Comparison of ENCODE assay signal across 11 cellular contexts in the genomic region with DNA sequence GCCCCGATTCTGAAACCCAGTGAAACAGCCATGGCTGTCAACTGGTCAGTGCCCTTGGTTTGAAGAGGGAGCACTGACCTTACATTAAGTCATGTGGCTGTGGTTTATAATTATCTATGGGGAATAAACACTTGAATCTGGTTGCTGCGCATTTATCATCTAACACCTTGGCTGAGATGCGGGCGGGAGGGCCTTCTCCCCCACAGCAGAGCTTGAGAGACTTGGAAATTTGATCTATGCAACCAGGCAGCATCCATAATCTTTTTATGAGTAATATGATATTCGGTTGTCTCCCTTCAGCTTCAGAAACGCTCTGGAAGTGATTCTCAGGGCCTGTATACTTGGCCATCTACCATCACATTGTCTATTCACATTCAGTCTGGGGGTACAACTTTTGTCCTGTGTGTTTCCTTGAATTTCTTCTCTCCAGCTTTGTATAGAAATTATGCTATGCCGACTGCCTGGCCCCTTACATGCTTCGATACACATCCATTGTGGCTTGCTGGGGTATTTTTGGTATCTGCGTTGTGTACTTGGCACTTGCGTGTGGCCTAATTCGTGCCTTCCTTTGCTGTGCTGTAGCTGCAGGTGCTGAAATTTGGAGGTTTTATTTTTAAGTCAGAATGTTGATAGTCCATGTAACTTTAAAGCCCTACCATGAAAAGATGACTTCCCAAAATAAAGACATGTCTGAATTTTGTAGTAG.
DNase-seq lines count a peak whose midpoint lies in the region; ATAC-seq and TF ChIP-seq lines count a peak whose summit lies in the region.
"Had no signal": no experiment of that assay in that cellular context is flagged by ENCODE, and none has a peak within 500 bp of the region (broad histone marks: within the 10 kb centered on the region; RNA-seq: fewer than 3 reads in every experiment).

No MANE protein-coding gene starts in this region.

- peaks cover 69% of the 10 kb centered on the region for H3K4me1 ChIP-seq in psoas muscle

- intact Hi-C loops in psoas muscle (cut with DNase I) = loop anchor here in 1 of 2 donors (1.0 to 10.0 kb wide), 2 partner anchors 9 to 219 kb away; no protein-coding TSS in a partner anchor

- 23 to 37% (median 24%) methylated on average over 11 of the region's 11 CpGs for WGBS in psoas muscle, 3 donors

- peak overlapping the region; percentile 47 for H3K4me3 Mint-ChIP-seq in activated naive CD4-positive, alpha-beta T cell treated with anti-CD3 and anti-CD28 coated beads, Interleukin-2, amount 10 ng/mL, durations not matched to agents 7 days and 5 days
- no peak overlapping the region for H3K4me3 Mint-ChIP-seq in central memory CD8-positive, alpha-beta T cell
- H3K4me3 Mint-ChIP-seq: HFFc6 had no signal

- no peak for TF ChIP-seq CTCF in psoas muscle (IDR thresholded peaks at IDR 0.05)

- H3K4me3 ChIP-seq in psoas muscle = peak overlapping the region; percentile 47
- H3K4me3 ChIP-seq: right lobe of liver had no signal

- no peaks in the 10 kb centered on the region for H3K27me3 ChIP-seq in psoas muscle (ENCODE audit: insufficient read depth in 3 of 3, low read length in 2 of 3)
- H3K27me3 ChIP-seq: brain microvascular endothelial cell, right lobe of liver had no signal

- no peaks in the 10 kb centered on the region for H3K27me3 Mint-ChIP-seq in activated naive CD4-positive, alpha-beta T cell treated with anti-CD3 and anti-CD28 coated beads, Interleukin-2, amount 10 ng/mL, durations not matched to agents 7 days and 5 days
- no peaks in the 10 kb centered on the region for H3K27me3 Mint-ChIP-seq in central memory CD8-positive, alpha-beta T cell

- H3K9me3 Mint-ChIP-seq in activated naive CD4-positive, alpha-beta T cell treated with anti-CD3 and anti-CD28 coated beads, Interleukin-2, amount 10 ng/mL, durations not matched to agents 7 days and 5 days = peaks cover 4% of the 10 kb centered on the region
- H3K9me3 Mint-ChIP-seq in central memory CD8-positive, alpha-beta T cell = no peaks in the 10 kb centered on the region
- H3K9me3 Mint-ChIP-seq: HFFc6 had no signal

- H3K36me3 ChIP-seq in psoas muscle (ENCODE audit: insufficient read depth in 1 of 2, low read depth in 1 of 2) = no peaks in the 10 kb centered on the region
- H3K36me3 ChIP-seq: brain microvascular endothelial cell, right lobe of liver had no signal

- peaks cover 25% of the 10 kb centered on the region for H3K36me3 Mint-ChIP-seq in activated naive CD4-positive, alpha-beta T cell treated with anti-CD3 and anti-CD28 coated beads, Interleukin-2, amount 10 ng/mL, durations not matched to agents 7 days and 5 days
- H3K36me3 Mint-ChIP-seq in central memory CD8-positive, alpha-beta T cell (ENCODE audit: insufficient read depth) = peaks cover 7% of the 10 kb centered on the region

- CTCF ChIA-PET in activated naive CD4-positive, alpha-beta T cell treated with anti-CD3 and anti-CD28 coated beads, Interleukin-2, amount 10 ng/mL, durations not matched to agents 7 days and 5 days (lab: Charles Lee) = no interaction called here

- ATAC-seq in central memory CD8-positive, alpha-beta T cell (replicated peaks; ENCODE audit: extremely low read depth, poor library complexity, severe bottlenecking) = no peak
- ATAC-seq in psoas muscle = peak; percentile 56 to 82 (median 73)
- no peak for ATAC-seq in GM21786 (IDR thresholded peaks at IDR 0.05; ENCODE audit: unreplicated experiment)

- no peaks in the 10 kb centered on the region for H3K9me3 ChIP-seq in psoas muscle
- H3K9me3 ChIP-seq: right lobe of liver had no signal

- H3K27ac Mint-ChIP-seq in activated naive CD4-positive, alpha-beta T cell treated with anti-CD3 and anti-CD28 coated beads, Interleukin-2, amount 10 ng/mL, durations not matched to agents 7 days and 5 days = peak overlapping the region; percentile 83
- H3K27ac Mint-ChIP-seq in central memory CD8-positive, alpha-beta T cell (ENCODE audit: low read depth) = peak overlapping the region; percentile 49
- H3K27ac Mint-ChIP-seq: HFFc6 had no signal

- peaks cover 79% of the 10 kb centered on the region for H3K4me1 Mint-ChIP-seq in activated naive CD4-positive, alpha-beta T cell treated with anti-CD3 and anti-CD28 coated beads, Interleukin-2, amount 10 ng/mL, durations not matched to agents 7 days and 5 days
- peaks cover 73% of the 10 kb centered on the region for H3K4me1 Mint-ChIP-seq in central memory CD8-positive, alpha-beta T cell

- DNase-seq in activated naive CD4-positive, alpha-beta T cell treated with anti-CD3 and anti-CD28 coated beads, Interleukin-2, amount 10 ng/mL, durations not matched to agents 7 days and 5 days = no peak
- no peak for DNase-seq in activated naive CD4-positive, alpha-beta T cell treated with anti-CD3 and anti-CD28 coated beads, Interleukin-2, amount 50 U/mL, for 16 hours
- DNase-seq in NCI-H82 treated with DMSO at 0.1 percent for 48 hours (lab: John Stamatoyannopoulos, UW; ENCODE audit: unreplicated experiment) (peak; percentile 77), psoas muscle (no peak), dedifferentiated amniotic fluid mesenchymal stem cell (ENCODE audit: extremely low spot score) (no peak), DMS153 treated with DMSO at 0.1 percent for 48 hours (lab: John Stamatoyannopoulos, UW; ENCODE audit: unreplicated experiment) (no peak)
- DNase-seq in central memory CD8-positive, alpha-beta T cell (ENCODE audit: low spot score in 2 of 2) = no peak
- DNase-seq: HFFc6, right lobe of liver had no signal

- H3K27ac ChIP-seq in psoas muscle = peak overlapping the region; percentile 91
- H3K27ac ChIP-seq: brain microvascular endothelial cell had no signal

Comparison
In these comparisons a context has a peak if more than half of its experiments do, and no peak if none do; other contexts are left out.
1. ATAC-seq: peak in psoas muscle (4 of 4); none in central memory CD8-positive, alpha-beta T cell (single experiment) and GM21786 (single experiment).